Comparison of ENCODE assay signal across 8 cellular contexts in the genomic region with DNA sequence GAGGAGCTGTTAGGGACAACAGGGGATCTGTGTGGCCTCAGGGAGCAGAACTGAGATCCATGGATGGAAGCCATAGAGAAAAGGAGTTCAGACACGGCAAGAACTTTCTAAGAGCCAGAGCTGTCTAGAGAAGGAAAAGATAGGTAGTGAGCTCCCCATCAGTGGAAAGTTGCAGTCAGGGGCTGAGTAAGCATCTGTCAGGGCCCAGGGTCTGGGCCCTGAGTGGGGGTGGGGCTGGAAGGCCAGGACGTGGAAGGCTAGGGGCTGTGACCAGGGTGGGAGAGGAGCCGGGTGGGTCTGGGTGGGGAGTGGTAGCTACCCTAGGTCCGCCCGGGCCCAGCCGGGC. TPM values are rescaled to one million over a fixed set of nuclear protein-coding genes. Genes with fewer than 3 reads are reported as not detected.
DNase-seq lines count a peak whose midpoint lies in the region; ATAC-seq and TF ChIP-seq lines count a peak whose summit lies in the region.

No MANE protein-coding gene starts in this region.

- peak overlapping the region; percentile 85 to 99 for H3K27ac Mint-ChIP-seq in activated naive CD4-positive, alpha-beta T cell treated with anti-CD3 and anti-CD28 coated beads, Interleukin-2, amount 50 U/mL, for 72 hours
- peak overlapping the region; percentile 94 to 97 for H3K27ac Mint-ChIP-seq in natural killer cell

- no peaks in the 10 kb centered on the region for H3K9me2 ChIP-seq in HCT116 (ENCODE audit: insufficient read depth)

- H3K36me3 ChIP-seq in BLaER1 treated with 17β-estradiol and CSF1 and Interleukin-3, amounts not matched to agents 10 nM and 100 nM = peaks cover 4 to 23% (median 12%) of the 10 kb centered on the region in 11 experiments; a peak in 16 of 22 replicates
- no peaks in the 10 kb centered on the region for H3K36me3 ChIP-seq in HCT116 (ENCODE audit: control insufficient read depth in 1 of 2, insufficient read depth in 2 of 2, low read length in 2 of 2)

- DNase-seq in HCT116 (ENCODE audit: low read depth, low spot score) = no peak
- DNase-seq in activated naive CD4-positive, alpha-beta T cell treated with anti-CD3 and anti-CD28 coated beads, Interleukin-2, amount 50 U/mL, for 72 hours (ENCODE audit: low spot score in 2 of 2) = no peak
- no peak for DNase-seq in natural killer cell
- DNase-seq in NCI-H128 (lab: John Stamatoyannopoulos, UW; ENCODE audit: unreplicated experiment) = no peak
- no peak for DNase-seq in superior temporal gyrus (ENCODE audit: extremely low spot score)

- CTCF ChIA-PET in HCT116 (lab: Charles Lee) = no interaction called here

- peaks cover 5 to 21% (median 14%) of the 10 kb centered on the region in 11 experiments; a peak in 21 of 22 replicates for H3K9me3 ChIP-seq in BLaER1 treated with 17β-estradiol and CSF1 and Interleukin-3, amounts not matched to agents 10 nM and 100 nM (replicated peaks in 1 of 11)
- no peaks in the 10 kb centered on the region for H3K9me3 ChIP-seq in HCT116 (ENCODE audit: control insufficient read depth in 1 of 2, insufficient read depth in 1 of 2, low read depth in 1 of 2, low read length in 2 of 2)

- no TSS peak for BruUV-seq in HCT116 (replicated peaks; lab: Mats Ljungman, UMichigan)

- H3K9me3 Mint-ChIP-seq in activated naive CD4-positive, alpha-beta T cell treated with anti-CD3 and anti-CD28 coated beads, Interleukin-2, amount 50 U/mL, for 72 hours = no peaks in the 10 kb centered on the region
- no peaks in the 10 kb centered on the region for H3K9me3 Mint-ChIP-seq in natural killer cell

- H3K27ac ChIP-seq in BLaER1 treated with 17β-estradiol and CSF1 and Interleukin-3, amounts not matched to agents 10 nM and 100 nM = peak overlapping the region in 10 of 11 experiments; percentile 7 to 98 (median 95); a peak in 17 of 22 replicates
- H3K27ac ChIP-seq in HCT116 (ENCODE audit: low read depth, low read length) = no peak overlapping the region

- H3K9ac ChIP-seq in BLaER1 treated with 17β-estradiol and CSF1 and Interleukin-3, amounts not matched to agents 10 nM and 100 nM = peak overlapping the region; percentile 87 to 98 (median 96); a peak in 19 of 22 replicates
- peak overlapping the region; percentile 74 for H3K9ac ChIP-seq in HCT116 (ENCODE audit: low read length)

- POLR2A ChIA-PET in HCT116 (lab: Charles Lee) = interaction anchor here (0.9 kb wide), 1 partner anchor 9 kb away, joined by 3 read pairs; no protein-coding TSS in a partner anchor

- H3K4me3 ChIP-seq in BLaER1 treated with 17β-estradiol and CSF1 and Interleukin-3, amounts not matched to agents 10 nM and 100 nM = peak overlapping the region in 9 of 10 experiments; percentile 79 to 89 (median 82); a peak in 13 of 20 replicates
- H3K4me3 ChIP-seq in HCT116 (replicated peaks in 1 of 2; ENCODE audit: low read depth in 1 of 2, low read length in 2 of 2) = peak overlapping the region; percentile 20 to 78; a peak in 3 of 4 replicates

- H3K79me2 ChIP-seq in HCT116 (ENCODE audit: insufficient read depth, low read length) = peaks cover 42% of the 10 kb centered on the region

- peaks cover 22 to 33% (median 28%) of the 10 kb centered on the region in 10 experiments for H3K4me1 ChIP-seq in BLaER1 treated with 17β-estradiol and CSF1 and Interleukin-3, amounts not matched to agents 10 nM and 100 nM
- peaks cover 14 to 25% of the 10 kb centered on the region in 2 experiments for H3K4me1 ChIP-seq in HCT116 (ENCODE audit: control insufficient read depth in 1 of 2, insufficient read depth in 2 of 2, low read length in 2 of 2)

- peaks cover 36 to 37% of the 10 kb centered on the region in 2 donors for H3K36me3 Mint-ChIP-seq in activated naive CD4-positive, alpha-beta T cell treated with anti-CD3 and anti-CD28 coated beads, Interleukin-2, amount 50 U/mL, for 72 hours
- H3K36me3 Mint-ChIP-seq in natural killer cell = peaks cover 5% of the 10 kb centered on the region

- H4K20me1 ChIP-seq in BLaER1 treated with 17β-estradiol and CSF1 and Interleukin-3, amounts not matched to agents 10 nM and 100 nM = peaks cover 11 to 41% (median 13%) of the 10 kb centered on the region in 11 experiments; a peak in 21 of 22 replicates
- no peaks in the 10 kb centered on the region for H4K20me1 ChIP-seq in HCT116 (ENCODE audit: insufficient read depth)

- no peak for TF ChIP-seq CTCF in HCT116 (IDR thresholded peaks at IDR 0.05 in 2 of 3, conservative IDR thresholded peaks at IDR 0.05 in 1 of 3; ENCODE audit: borderline replicate concordance in 1 of 3, insufficient read depth in 1 of 3, low read depth in 2 of 3, low read length in 2 of 3)
- no peak for TF ChIP-seq CTCF in natural killer cell (IDR thresholded peaks at IDR 0.05)

- H3K4me1 Mint-ChIP-seq in natural killer cell = peaks cover 50 to 75% of the 10 kb centered on the region in 2 donors

- H3K4me3 Mint-ChIP-seq in natural killer cell = peak overlapping the region; percentile 47

- no peak for TF ChIP-seq POLR2A in HCT116 (IDR thresholded peaks at IDR 0.05; ENCODE audit: borderline replicate concordance, extremely low read depth, insufficient read depth, insufficient read length)

- peaks cover 12 to 44% (median 33%) of the 10 kb centered on the region in 11 experiments for H3K27me3 ChIP-seq in BLaER1 treated with 17β-estradiol and CSF1 and Interleukin-3, amounts not matched to agents 10 nM and 100 nM
- H3K27me3 ChIP-seq in HCT116 (ENCODE audit: insufficient read depth, low read length) = no peaks in the 10 kb centered on the region

- no peaks in the 10 kb centered on the region for H3K27me3 Mint-ChIP-seq in natural killer cell (ENCODE audit: low read depth in 2 of 2)

- peak overlapping the region in 10 of 11 experiments; percentile 21 to 67 (median 42); a peak in 19 of 22 replicates for H3K4me2 ChIP-seq in BLaER1 treated with 17β-estradiol and CSF1 and Interleukin-3, amounts not matched to agents 10 nM and 100 nM
- peak overlapping the region; percentile 84 for H3K4me2 ChIP-seq in HCT116 (ENCODE audit: low read length)

- RAD21 ChIA-PET in HCT116 (lab: Charles Lee; ENCODE audit: low non-redundant PET in 1 of 2, low total read pairs in 2 of 2, uncharacterized antibody in 2 of 2, unreplicated experiment in 2 of 2) = no interaction called here

- ATAC-seq in HCT116 (no peak), natural killer cell (no peak), GM18909 (IDR thresholded peaks at IDR 0.05; ENCODE audit: poor library complexity, unreplicated experiment) (no peak), GM21529 (IDR thresholded peaks at IDR 0.05; ENCODE audit: unreplicated experiment) (no peak)
- peak; percentile 46 to 55 for ATAC-seq in activated naive CD4-positive, alpha-beta T cell treated with anti-CD3 and anti-CD28 coated beads, Interleukin-2, amount 50 U/mL, for 72 hours

- no peak for TF ChIP-seq RAD21 in HCT116 (IDR thresholded peaks at IDR 0.05; ENCODE audit: low read depth)

- intact Hi-C loops in HCT116 (cut with micrococcal nuclease) = no loop called here
- intact Hi-C loops in natural killer cell (cut with micrococcal nuclease) = no loop called here

- H2AFZ ChIP-seq in HCT116 (ENCODE audit: low read depth, low read length, poor library complexity, severe bottlenecking) = no peak overlapping the region

TF ChIP-seq in HCT116, 20 proteins besides CTCF, POLR2A, EP300 and RAD21:
- TF ChIP-seq SP1 (IDR thresholded peaks at IDR 0.05; ENCODE audit: low read depth) = no peak

RNA-seq across cellular contexts. Expression of a gene that starts 0.3 kb away (rescaled TPM):
- total RNA-seq in HCT116 (2021; ENCODE audit: unreplicated experiment) = 119 TPM
- polyA plus RNA-seq in HCT116 (2012) = 120 and 125 TPM in 2 replicates
- 100 to 1,000 TPM; 451 to 569 TPM for total RNA-seq in activated naive CD4-positive, alpha-beta T cell treated with anti-CD3 and anti-CD28 coated beads, Interleukin-2, amount 50 U/mL, for 72 hours
- total RNA-seq in natural killer cell = 1,000 to 10,000 TPM in 1 of 3 donors, 100 to 1,000 TPM in 2; 866 to 1,028 (median 919) TPM

Comparison
In these comparisons a context has a peak if more than half of its experiments do, and no peak if none do; other contexts are left out.
1. ATAC-seq: peak in activated naive CD4-positive, alpha-beta T cell treated with anti-CD3 and anti-CD28 coated beads, Interleukin-2, amount 50 U/mL, for 72 hours (2 of 2); none in HCT116 (single experiment), natural killer cell (0 of 3), GM18909 (single experiment) and GM21529 (single experiment).